In genomic region chr5:150242495-150242894, GRCh38 we compare ENCODE assay signal across 15 cellular contexts. TPM values are rescaled to one million over a fixed set of nuclear protein-coding genes. Genes with fewer than 3 reads are reported as not detected.
DNase-seq lines count a peak whose midpoint lies in the region; ATAC-seq and TF ChIP-seq lines count a peak whose summit lies in the region.
"Had no signal": no experiment of that assay in that cellular context is flagged by ENCODE, and none has a peak within 500 bp of the region (broad histone marks: within the 10 kb centered on the region; RNA-seq: fewer than 3 reads in every experiment).

No MANE protein-coding gene starts in this region.

- DNase-seq in ELF-1 (ENCODE audit: low read depth, low spot score), result peak; percentile 21
- no peak for DNase-seq in IMR-90
- DNase-seq in mesendoderm, result peak; percentile 37
- DNase-seq in gastrocnemius medialis, result no peak
- no peak for DNase-seq in effector CD4-positive, alpha-beta T cell
- no peak for DNase-seq in lower lobe of right lung
- DNase-seq: ACHN; CD4-positive, CD25-positive, alpha-beta regulatory T cell; HCEC 1CT had no signal

- H4K8ac ChIP-seq in IMR-90 (ENCODE audit: low read depth in 2 of 2, low read length in 2 of 2), result no peak overlapping the region
- H4K8ac ChIP-seq in mesendoderm (ENCODE audit: low read depth, low read length), result no peak overlapping the region

- WGBS in IMR-90 (ENCODE audit: extremely low coverage in 2 of 2, insufficient read length in 1 of 2), 2 experiments, result 93% methylated on average over 4 of the region's 7 CpGs; no CpG with 5 or more reads in 1 of the 2 experiments
- no CpG with 5 or more reads among the region's 7 CpGs for WGBS in mesendoderm (ENCODE audit: extremely low coverage, insufficient coverage, low lambda C conversion rate)

- no peaks in the 10 kb centered on the region; the same call in 1 of the 2 replicates for H3K9me1 ChIP-seq in IMR-90 (ENCODE audit: insufficient read depth, low read length)

- H3K14ac ChIP-seq in IMR-90 (replicated peaks; ENCODE audit: low read depth, low read length), result no peak overlapping the region

- H2BK5ac ChIP-seq in IMR-90 (ENCODE audit: low read depth, low read length, poor library complexity, severe bottlenecking), result no peak overlapping the region
- no peak overlapping the region for H2BK5ac ChIP-seq in mesendoderm (ENCODE audit: low read length)

- no peak overlapping the region for H4K91ac ChIP-seq in IMR-90 (ENCODE audit: insufficient read depth, low read depth, low read length)

- no peak overlapping the region for H2BK120ac ChIP-seq in IMR-90 (ENCODE audit: low read depth, low read length)
- H2BK120ac ChIP-seq in mesendoderm (ENCODE audit: low read depth, low read length), result no peak overlapping the region

- no peak overlapping the region for H3K9ac ChIP-seq in IMR-90 (ENCODE audit: low read depth, low read length)
- H3K9ac ChIP-seq in mesendoderm (ENCODE audit: low read length), result no peak overlapping the region
- H3K9ac ChIP-seq: BLaER1 treated with 17β-estradiol and CSF1 and Interleukin-3, amounts not matched to agents 10 nM and 100 nM had no signal

- H3K27ac ChIP-seq in IMR-90 (ENCODE audit: insufficient read depth, low read length) (no peak overlapping the region), mesendoderm (ENCODE audit: low read depth, low read length) (no peak overlapping the region), gastrocnemius medialis (peak overlapping the region in 3 of 4 donors; percentile 16 to 100 (median 91)), lower lobe of right lung (no peak overlapping the region)
- H3K27ac ChIP-seq: BLaER1 treated with 17β-estradiol and CSF1 and Interleukin-3, amounts not matched to agents 10 nM and 100 nM had no signal

- no peak overlapping the region for H3K4ac ChIP-seq in IMR-90 (ENCODE audit: low read depth, low read length)
- H3K4ac ChIP-seq in mesendoderm (ENCODE audit: low read depth, low read length), result no peak overlapping the region

- H3K4me2 ChIP-seq in IMR-90 (ENCODE audit: low read depth, low read length) (no peak overlapping the region), mesendoderm (ENCODE audit: low read length) (no peak overlapping the region)

- no peak overlapping the region for H2AFZ ChIP-seq in IMR-90 (replicated peaks; ENCODE audit: low read length, poor library complexity)

- TF ChIP-seq CTCF in IMR-90 (conservative IDR thresholded peaks at IDR 0.05; ENCODE audit: low read depth, low read length) (no peak), gastrocnemius medialis (IDR thresholded peaks at IDR 0.05 in 4 of 5, conservative IDR thresholded peaks at IDR 0.05 in 1 of 5) (no peak), lower lobe of right lung (IDR thresholded peaks at IDR 0.05) (no peak)

- no peaks in the 10 kb centered on the region for H4K20me1 ChIP-seq in IMR-90 (ENCODE audit: insufficient read depth, low read length)
- H4K20me1 ChIP-seq: BLaER1 treated with 17β-estradiol and CSF1 and Interleukin-3, amounts not matched to agents 10 nM and 100 nM had no signal

- H4K5ac ChIP-seq in IMR-90 (ENCODE audit: low read depth, low read length) (no peak overlapping the region), mesendoderm (ENCODE audit: low read length) (no peak overlapping the region)

- H2AK5ac ChIP-seq in IMR-90 (ENCODE audit: low read depth, low read length), result no peak overlapping the region
- no peak overlapping the region for H2AK5ac ChIP-seq in mesendoderm (ENCODE audit: low read length)

- TF ChIP-seq RAD21 in IMR-90 (IDR thresholded peaks at IDR 0.05; ENCODE audit: low read length), result no peak

- in situ Hi-C loops in IMR-90 (cut with MboI; ENCODE audit: low sequenced_read_pairs) (no loop called here), gastrocnemius medialis (cut with MboI; ENCODE audit: low sequenced_read_pairs in 4 of 4) (no loop called here)

- CTCF ChIA-PET in IMR-90 (lab: Yijun Ruan, JAX), result no interaction called here

- H3K27me3 ChIP-seq in IMR-90 (ENCODE audit: control insufficient read depth, insufficient read depth, low read length) (peaks cover 9% of the 10 kb centered on the region), mesendoderm (ENCODE audit: insufficient read depth, low read length, poor library complexity) (no peaks in the 10 kb centered on the region), gastrocnemius medialis (no peaks in the 10 kb centered on the region), lower lobe of right lung (ENCODE audit: low read depth) (no peaks in the 10 kb centered on the region)
- H3K27me3 ChIP-seq: BLaER1 treated with 17β-estradiol and CSF1 and Interleukin-3, amounts not matched to agents 10 nM and 100 nM had no signal

- peak overlapping the region; percentile 82 for H2AK9ac ChIP-seq in IMR-90 (replicated peaks; ENCODE audit: low read depth, low read length, poor library complexity)

- H3K79me2 ChIP-seq in mesendoderm (ENCODE audit: control insufficient read depth, insufficient read depth, low read length), result no peaks in the 10 kb centered on the region

- no peak overlapping the region for H2BK15ac ChIP-seq in IMR-90 (ENCODE audit: low read depth, low read length)
- H2BK15ac ChIP-seq in mesendoderm (replicated peaks; ENCODE audit: low read depth), result no peak overlapping the region

- H2BK20ac ChIP-seq in IMR-90 (ENCODE audit: low read depth, low read length), result no peak overlapping the region

- H3K9me3 ChIP-seq in IMR-90 (ENCODE audit: control insufficient read depth, insufficient read depth, low read length) (no peaks in the 10 kb centered on the region), gastrocnemius medialis (no peaks in the 10 kb centered on the region), lower lobe of right lung (no peaks in the 10 kb centered on the region)
- H3K9me3 ChIP-seq: BLaER1 treated with 17β-estradiol and CSF1 and Interleukin-3, amounts not matched to agents 10 nM and 100 nM had no signal

- no peaks in the 10 kb centered on the region for H3K79me1 ChIP-seq in IMR-90 (ENCODE audit: low read depth in 1 of 2, low read length in 2 of 2)
- no peaks in the 10 kb centered on the region for H3K79me1 ChIP-seq in mesendoderm (ENCODE audit: low read length)

- H3K18ac ChIP-seq in IMR-90 (ENCODE audit: low read depth, low read length) (no peak overlapping the region), mesendoderm (ENCODE audit: low read length) (no peak overlapping the region)

- H3K56ac ChIP-seq in IMR-90 (ENCODE audit: extremely low read depth, insufficient read depth, low read length) (no peak overlapping the region), mesendoderm (ENCODE audit: low read length) (no peak overlapping the region)

- H3K4me3 ChIP-seq in IMR-90 (ENCODE audit: insufficient read depth, low read depth, low read length) (no peak overlapping the region), mesendoderm (ENCODE audit: low read length) (no peak overlapping the region), gastrocnemius medialis (no peak overlapping the region), lower lobe of right lung (no peak overlapping the region)
- H3K4me3 ChIP-seq: BLaER1 treated with 17β-estradiol and CSF1 and Interleukin-3, amounts not matched to agents 10 nM and 100 nM; GM12878 had no signal

- no peaks in the 10 kb centered on the region for H3K36me3 ChIP-seq in IMR-90 (ENCODE audit: control insufficient read depth, insufficient read depth, low read length)
- H3K36me3 ChIP-seq in mesendoderm (ENCODE audit: control insufficient read depth, insufficient read depth, low read length), result no peaks in the 10 kb centered on the region
- H3K36me3 ChIP-seq in gastrocnemius medialis, result peaks cover 0 to 14% of the 10 kb centered on the region in 2 donors
- H3K36me3 ChIP-seq in lower lobe of right lung, result no peaks in the 10 kb centered on the region
- H3K36me3 ChIP-seq: BLaER1 treated with 17β-estradiol and CSF1 and Interleukin-3, amounts not matched to agents 10 nM and 100 nM had no signal

- no TSS peak for BruUV-seq in IMR-90 (replicated peaks; lab: Mats Ljungman, UMichigan)

- ATAC-seq in IMR-90 (ENCODE audit: low read depth), result no peak
- ATAC-seq in gastrocnemius medialis, result no peak
- ATAC-seq in GM21576 (IDR thresholded peaks at IDR 0.05; ENCODE audit: unreplicated experiment), result no peak
- ATAC-seq in lower lobe of right lung, result no peak
- ATAC-seq: GM12878, HepG2 had no signal

- TF ChIP-seq POLR2A in IMR-90 (IDR thresholded peaks at IDR 0.05; ENCODE audit: low read depth, low read length) (no peak), gastrocnemius medialis (IDR thresholded peaks at IDR 0.05) (no peak)

- intact Hi-C loops in IMR-90 (cut with micrococcal nuclease) (no loop called here), gastrocnemius medialis (cut with DNase I; ENCODE audit: low total_unique reads) (loop anchor here (5.0 to 10.0 kb wide), 2 partner anchors 115 to 508 kb away; partner anchors contain the start of genes PPARGC1B and TCOF1), lower lobe of right lung (cut with DNase I) (no loop called here)

- POLR2A ChIA-PET in IMR-90 (lab: Charles Lee; ENCODE audit: unreplicated experiment), result no interaction called here

- dilution Hi-C loops in IMR-90 (cut with HindIII; ENCODE audit: low sequenced_read_pairs, unreplicated experiment), result no loop called here

- H3K23ac ChIP-seq in IMR-90 (ENCODE audit: low read depth, low read length) (no peak overlapping the region), mesendoderm (ENCODE audit: low read length) (no peak overlapping the region)

- H3K4me1 ChIP-seq in IMR-90 (ENCODE audit: control insufficient read depth, insufficient read depth, low read length) (peaks cover 8% of the 10 kb centered on the region; the same call in 1 of the 2 replicates), mesendoderm (ENCODE audit: control insufficient read depth, low read depth, low read length) (no peaks in the 10 kb centered on the region), gastrocnemius medialis (peaks cover 48 to 56% of the 10 kb centered on the region in 2 donors), lower lobe of right lung (peaks cover 7% of the 10 kb centered on the region)

TF ChIP-seq in IMR-90, 13 proteins besides CTCF, POLR2A, EP300 and RAD21 (continues in another document):
- TF ChIP-seq FOS (IDR thresholded peaks at IDR 0.05; ENCODE audit: low read depth, low read length), result no peak

RNA-seq across cellular contexts. Expression of gene CAMK2A, which starts 47.1 kb away (rescaled TPM):
- total RNA-seq in IMR-90 (2012; rRNA removed) (under 0.01 and 0.18 TPM in 2 replicates), gastrocnemius medialis (10 to 100 TPM; 32.0 to 78.1 (median 48.6) TPM), lower lobe of right lung (1.3 TPM)
- polyA plus RNA-seq in IMR-90 (2012; rRNA removed), result 0.17 and 0.19 TPM in 2 replicates
- 0.11 and 0.24 TPM in 2 replicates for polyA plus RNA-seq in IMR-90 (2012; cell fraction: cytosol; rRNA removed)
- 1.5 and 2.4 TPM in 2 replicates for polyA plus RNA-seq in IMR-90 (2012; cell fraction: nucleus; rRNA removed; ENCODE audit: low replicate concordance)
- polyA plus RNA-seq in mesendoderm (2013, experiment 1 of 2), result 0.01 TPM
- not detected for polyA plus RNA-seq in mesendoderm (2013, experiment 2 of 2)
- total RNA-seq: CD4-positive, CD25-positive, alpha-beta regulatory T cell had no signal
- polyA plus RNA-seq: CD4-positive, CD25-positive, alpha-beta regulatory T cell; GM12878; HepG2 had no signal

RNA-seq across cellular contexts. Expression of gene SLC6A7, which starts 52.6 kb away (rescaled TPM):
- total RNA-seq in IMR-90 (2012; rRNA removed), result under 0.01 TPM in 1 of 2 replicates, not detected in the other
- not detected in 2 replicates for polyA plus RNA-seq in IMR-90 (2012; rRNA removed)
- 0.01 TPM in 1 of 2 replicates, not detected in the other for polyA plus RNA-seq in IMR-90 (2012; cell fraction: cytosol; rRNA removed)
- 0.08 and 0.16 TPM in 2 replicates for polyA plus RNA-seq in IMR-90 (2012; cell fraction: nucleus; rRNA removed; ENCODE audit: low replicate concordance)
- polyA plus RNA-seq in mesendoderm (2013, experiment 1 of 2), result 0.01 TPM
- polyA plus RNA-seq in mesendoderm (2013, experiment 2 of 2), result 0.04 TPM
- under 1 TPM in 1 of 4 donors, not detected in 3; 0.07 TPM for total RNA-seq in gastrocnemius medialis
- not detected for total RNA-seq in lower lobe of right lung
- total RNA-seq: A172; CD4-positive, CD25-positive, alpha-beta regulatory T cell; G401; HepG2 had no signal
- polyA plus RNA-seq: CD4-positive, CD25-positive, alpha-beta regulatory T cell; HepG2 had no signal

Comparison
In these comparisons a context has a peak if more than half of its experiments do, and no peak if none do; other contexts are left out.
1. DNase-seq: peak in ELF-1 (single experiment) and mesendoderm (single experiment); none in IMR-90 (single experiment), gastrocnemius medialis (0 of 2), effector CD4-positive, alpha-beta T cell (single experiment) and lower lobe of right lung (single experiment).
2. H3K27ac ChIP-seq: peak in gastrocnemius medialis (3 of 4); none in IMR-90 (single experiment), mesendoderm (single experiment) and lower lobe of right lung (single experiment).
3. RNA of gene CAMK2A, which starts 47.1 kb away (total RNA-seq): 32.0 to 78.1 TPM in gastrocnemius medialis; 1.3 TPM in lower lobe of right lung (single experiment) and under 0.01 to 0.18 TPM in IMR-90; every median in the first group is over 10 times any median in the second.